ENCODE assay signal across 8 cellular contexts in the genomic region with DNA sequence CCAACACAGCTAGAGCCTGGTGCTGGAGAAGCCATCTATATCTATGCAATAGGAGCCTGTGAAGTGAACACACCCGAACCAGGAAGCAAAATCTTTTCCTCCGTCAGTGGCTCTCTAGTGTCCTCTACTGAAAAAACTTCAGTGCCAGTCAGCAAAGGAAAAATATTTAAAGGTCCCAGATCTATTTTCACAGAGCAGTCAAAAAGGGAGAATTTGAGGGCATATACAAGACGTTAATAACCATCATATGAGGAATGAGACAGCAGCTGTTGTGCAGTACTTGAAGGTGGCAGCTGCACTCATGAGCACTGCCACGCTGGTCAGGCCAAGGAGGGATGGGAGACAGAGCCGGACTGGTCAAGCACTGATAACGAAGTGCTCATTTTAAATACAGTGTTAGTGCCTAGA. TPM values are rescaled to one million over a fixed set of nuclear protein-coding genes. Genes with fewer than 3 reads are reported as not detected.
DNase-seq lines count a peak whose midpoint lies in the region; ATAC-seq and TF ChIP-seq lines count a peak whose summit lies in the region.

No MANE protein-coding gene starts in this region.

- H3K36me3 ChIP-seq in RWPE2 (ENCODE audit: low read depth) (no peaks in the 10 kb centered on the region), transverse colon (no peaks in the 10 kb centered on the region)

- TF ChIP-seq EP300 in transverse colon (IDR thresholded peaks at IDR 0.05; ENCODE audit: low read depth): no peak

- no peaks in the 10 kb centered on the region for H3K9me3 Mint-ChIP-seq in natural killer cell
- H3K9me3 Mint-ChIP-seq in natural killer cell treated with Interleukin-12 subunit alpha and Interleukin-12 subunit beta and Interleukin-15 and Interleukin-18, amount 100 ng/mL, for 72 hours: no peaks in the 10 kb centered on the region

- intact Hi-C loops in natural killer cell (cut with micrococcal nuclease): no loop called here
- intact Hi-C loops in transverse colon (cut with DNase I; ENCODE audit: low total_unique reads): no loop called here

- ATAC-seq in natural killer cell: peak in 2 of 3 donors; percentile 41 to 55
- no peak for ATAC-seq in natural killer cell treated with Interleukin-12 subunit alpha and Interleukin-12 subunit beta and Interleukin-15 and Interleukin-18, amount 100 ng/mL, for 72 hours
- ATAC-seq in RWPE2 (ENCODE audit: low read depth): no peak

- H3K4me1 ChIP-seq in RWPE2 (ENCODE audit: insufficient read depth, poor library complexity, severe bottlenecking) (no peaks in the 10 kb centered on the region), transverse colon (peaks cover 0 to 9% (median 2%) of the 10 kb centered on the region in 4 donors)

- no peaks in the 10 kb centered on the region for H3K9me3 ChIP-seq in RWPE2 (ENCODE audit: severe bottlenecking)
- H3K9me3 ChIP-seq in transverse colon: no peaks in the 10 kb centered on the region

- WGBS in transverse colon (ENCODE audit: low coverage in 1 of 2), 2 donors: 59 to 66% methylated on average over 6 of the region's 6 CpGs

- no peak overlapping the region for H3K4me3 Mint-ChIP-seq in natural killer cell
- H3K4me3 Mint-ChIP-seq in natural killer cell treated with Interleukin-12 subunit alpha and Interleukin-12 subunit beta and Interleukin-15 and Interleukin-18, amount 100 ng/mL, for 72 hours: no peak overlapping the region

- in situ Hi-C loops in transverse colon (cut with MboI; ENCODE audit: low pct_ligation_motif_present in 1 of 4, low pct_unique_long_range_greater_than_20kb in 1 of 4, low sequenced_read_pairs in 3 of 4): loop anchor here in 1 of 4 donors (25.0 kb wide), 1 partner anchor 238 kb away; the partner anchor contains the start of genes CFI and GAR1

- H3K27ac Mint-ChIP-seq in natural killer cell: peak overlapping the region; percentile 10 to 52
- peak overlapping the region in 1 of 2 donors; percentile 0 for H3K27ac Mint-ChIP-seq in natural killer cell treated with Interleukin-12 subunit alpha and Interleukin-12 subunit beta and Interleukin-15 and Interleukin-18, amount 100 ng/mL, for 72 hours

- DNase-seq in natural killer cell: no peak
- DNase-seq in natural killer cell treated with Interleukin-12 subunit alpha and Interleukin-12 subunit beta and Interleukin-15 and Interleukin-18, amount 100 ng/mL, for 72 hours (ENCODE audit: low spot score): no peak
- no peak for DNase-seq in RWPE2 (ENCODE audit: low spot score)
- DNase-seq in fibroblast of gingiva (ENCODE audit: low read depth): peak; percentile 2
- DNase-seq in transverse colon: no peak
- no peak for DNase-seq in GDM1 (lab: John Stamatoyannopoulos, UW)
- no peak for DNase-seq in SK-N-DZ (ENCODE audit: low spot score)
- DNase-seq in NCI-H774 (lab: John Stamatoyannopoulos, UW): no peak

- H3K27me3 ChIP-seq in RWPE2 (ENCODE audit: insufficient read depth, poor library complexity, severe bottlenecking) (no peaks in the 10 kb centered on the region), transverse colon (no peaks in the 10 kb centered on the region)

- H3K4me3 ChIP-seq in RWPE2 (ENCODE audit: severe bottlenecking): no peak overlapping the region
- no peak overlapping the region for H3K4me3 ChIP-seq in transverse colon

- TF ChIP-seq POLR2A in transverse colon (IDR thresholded peaks at IDR 0.05): no peak

- H3K4me1 Mint-ChIP-seq in natural killer cell: peaks cover 25 to 32% of the 10 kb centered on the region in 2 donors
- peaks cover 16 to 19% of the 10 kb centered on the region in 2 donors for H3K4me1 Mint-ChIP-seq in natural killer cell treated with Interleukin-12 subunit alpha and Interleukin-12 subunit beta and Interleukin-15 and Interleukin-18, amount 100 ng/mL, for 72 hours (ENCODE audit: low read depth in 2 of 2)

- H3K27ac ChIP-seq in RWPE2 (ENCODE audit: poor library complexity, severe bottlenecking) (no peak overlapping the region), transverse colon (no peak overlapping the region)

- H3K27me3 Mint-ChIP-seq in natural killer cell (ENCODE audit: low read depth in 2 of 2): no peaks in the 10 kb centered on the region
- no peaks in the 10 kb centered on the region for H3K27me3 Mint-ChIP-seq in natural killer cell treated with Interleukin-12 subunit alpha and Interleukin-12 subunit beta and Interleukin-15 and Interleukin-18, amount 100 ng/mL, for 72 hours

- no peaks in the 10 kb centered on the region for H3K36me3 Mint-ChIP-seq in natural killer cell
- no peaks in the 10 kb centered on the region for H3K36me3 Mint-ChIP-seq in natural killer cell treated with Interleukin-12 subunit alpha and Interleukin-12 subunit beta and Interleukin-15 and Interleukin-18, amount 100 ng/mL, for 72 hours

- TF ChIP-seq CTCF in natural killer cell (IDR thresholded peaks at IDR 0.05): peak; percentile 16
- TF ChIP-seq CTCF in RWPE2 (IDR thresholded peaks at IDR 0.05; ENCODE audit: poor library complexity, severe bottlenecking): peak; percentile 34
- TF ChIP-seq CTCF in transverse colon (IDR thresholded peaks at IDR 0.05): peak in 3 of 5 experiments; percentile 36 to 44 (median 39)

RNA-seq across cellular contexts. Expression of gene MCUB, which starts 14.4 kb away (rescaled TPM):
- total RNA-seq in natural killer cell (10 to 100 TPM; 25.1 to 35.8 (median 31.1) TPM), transverse colon (10 to 100 TPM in 2 of 4 donors, 1 to 10 TPM in 2; 4.6 to 15.7 (median 8.8) TPM)
- 10 to 100 TPM; 13.0 to 21.8 TPM for total RNA-seq in natural killer cell treated with Interleukin-12 subunit alpha and Interleukin-12 subunit beta and Interleukin-15 and Interleukin-18, amount 100 ng/mL, for 72 hours
- 14.1 and 35.6 TPM in 2 replicates for polyA plus RNA-seq in SK-N-DZ (2014; cell fraction: cytosol; rRNA removed)
- 23.6 and 39.3 TPM in 2 replicates for polyA plus RNA-seq in SK-N-DZ (2014; cell fraction: nucleus; rRNA removed)

Comparison
In these comparisons a context has a peak if more than half of its experiments do, and no peak if none do; other contexts are left out.
1. ATAC-seq: peak in natural killer cell (2 of 3); none in natural killer cell treated with Interleukin-12 subunit alpha and Interleukin-12 subunit beta and Interleukin-15 and Interleukin-18, amount 100 ng/mL, for 72 hours (0 of 2) and RWPE2 (single experiment).
2. Peak in every context shown above with its lines, with median percentiles within 50 percentile points of each other: CTCF ChIP-seq.